Comparison of ENCODE assay signal across 1 cellular context in genomic region chr9:130473009-130473408, GRCh38.
TF ChIP-seq lines count a peak whose summit lies in the region.

No MANE protein-coding gene starts in this region.

TF ChIP-seq in K562, 482 proteins besides CTCF, POLR2A, EP300 and RAD21 (continued from another document):
- TF ChIP-seq CBX5 (IDR thresholded peaks at IDR 0.05; ENCODE audit: borderline replicate concordance, low read depth) (no peak), ZNF134 (CRISPR knock-in tag; conservative IDR thresholded peaks at IDR 0.05) (no peak), CREB5 (CRISPR knock-in tag; IDR thresholded peaks at IDR 0.05) (no peak), TEAD2 (tag; IDR thresholded peaks at IDR 0.05) (no peak), ILK (tag; IDR thresholded peaks at IDR 0.05; ENCODE audit: borderline replicate concordance, low read depth) (no peak), FOS (IDR thresholded peaks at IDR 0.05; ENCODE audit: extremely low read depth, insufficient read length) (no peak), CSDE1 (IDR thresholded peaks at IDR 0.05) (no peak), RBM25 (IDR thresholded peaks at IDR 0.05; ENCODE audit: low read depth, low read length, severe bottlenecking) (peak; percentile 88), ZFP36 (IDR thresholded peaks at IDR 0.05; ENCODE audit: low read depth, low read length, partially characterized antibody) (peak; percentile 80), ZNF586 (CRISPR knock-in tag; conservative IDR thresholded peaks at IDR 0.05) (no peak), ARID1B (IDR thresholded peaks at IDR 0.05) (no peak), E2F3 (CRISPR knock-in tag; IDR thresholded peaks at IDR 0.05) (no peak), BCOR (IDR thresholded peaks at IDR 0.05) (peak; percentile 89), CLOCK (CRISPR knock-in tag; IDR thresholded peaks at IDR 0.05; ENCODE audit: borderline replicate concordance) (no peak), LARP7 (IDR thresholded peaks at IDR 0.05) (no peak), SETDB1 (IDR thresholded peaks at IDR 0.05; ENCODE audit: low read length) (no peak), POLR2B (IDR thresholded peaks at IDR 0.05; ENCODE audit: low read depth, partially characterized antibody) (no peak), DEAF1 (CRISPR knock-in tag; IDR thresholded peaks at IDR 0.05) (no peak), ZNF217 (CRISPR knock-in tag; IDR thresholded peaks at IDR 0.05) (no peak), RREB1 (CRISPR knock-in tag; IDR thresholded peaks at IDR 0.05) (no peak), ZNF146 (CRISPR knock-in tag; IDR thresholded peaks at IDR 0.05; ENCODE audit: unreplicated experiment) (no peak), PCBP2 (IDR thresholded peaks at IDR 0.05; ENCODE audit: low read depth, low read length, poor library complexity, severe bottlenecking) (no peak), ZNF512 (tag; IDR thresholded peaks at IDR 0.05) (no peak), JUNB (CRISPR knock-in tag; conservative IDR thresholded peaks at IDR 0.05) (no peak), ZFP30 (CRISPR knock-in tag; IDR thresholded peaks at IDR 0.05; ENCODE audit: borderline replicate concordance) (no peak), POLR2H (tag; IDR thresholded peaks at IDR 0.05; ENCODE audit: low read depth) (no peak), DLX4 (CRISPR knock-in tag; IDR thresholded peaks at IDR 0.05) (no peak), RCOR1 (IDR thresholded peaks at IDR 0.05; ENCODE audit: borderline replicate concordance in 1 of 2, low read depth in 2 of 2, low read length in 2 of 2) (peak in 1 of 2 experiments; percentile 36; a peak in 1 of 4 replicates)
